Comparison of ENCODE assay signal across 1 cellular context in the genomic region with DNA sequence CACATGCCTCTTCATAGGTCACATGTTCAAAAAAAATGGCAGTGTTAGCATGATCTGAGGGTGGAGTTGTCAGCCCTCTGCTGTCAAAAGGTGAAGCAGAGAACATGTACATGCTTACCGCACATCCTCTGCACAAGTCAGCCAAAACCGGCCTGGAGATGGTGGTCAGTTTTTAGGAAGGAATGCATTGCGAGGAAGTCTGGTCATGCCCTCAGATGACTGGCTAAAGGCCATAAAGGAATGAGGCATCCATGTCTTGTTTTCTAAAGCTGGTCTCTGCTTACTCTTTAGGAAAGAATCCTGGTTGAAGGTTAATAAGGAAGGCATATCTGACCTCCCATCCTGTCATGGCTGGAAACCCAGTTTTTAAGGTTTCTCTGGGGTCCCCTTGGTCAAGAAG.
TF ChIP-seq lines count a peak whose summit lies in the region.

No MANE protein-coding gene starts in this region.

TF ChIP-seq in GM23338, 12 proteins besides CTCF, POLR2A, EP300 and RAD21 (continued from another document):
- no peak for TF ChIP-seq ZNF462 (CRISPR knock-in tag; IDR thresholded peaks at IDR 0.05)
- TF ChIP-seq EZH2 (IDR thresholded peaks at IDR 0.05; ENCODE audit: low read depth, unreplicated experiment): no peak
- no peak for TF ChIP-seq JUNB (IDR thresholded peaks at IDR 0.05; ENCODE audit: unreplicated experiment)
- no peak for TF ChIP-seq ZNF114 (CRISPR knock-in tag; IDR thresholded peaks at IDR 0.05)
- TF ChIP-seq CREB1 (CRISPR knock-in tag; IDR thresholded peaks at IDR 0.05; ENCODE audit: low read depth): no peak
- no peak for TF ChIP-seq EZH2phosphoT487 (IDR thresholded peaks at IDR 0.05; ENCODE audit: unreplicated experiment)
- TF ChIP-seq NANOG (IDR thresholded peaks at IDR 0.05; ENCODE audit: borderline replicate concordance): no peak
- TF ChIP-seq POLR2AphosphoS5 (IDR thresholded peaks at IDR 0.05; ENCODE audit: low read depth): no peak
- TF ChIP-seq, protein P1, sequence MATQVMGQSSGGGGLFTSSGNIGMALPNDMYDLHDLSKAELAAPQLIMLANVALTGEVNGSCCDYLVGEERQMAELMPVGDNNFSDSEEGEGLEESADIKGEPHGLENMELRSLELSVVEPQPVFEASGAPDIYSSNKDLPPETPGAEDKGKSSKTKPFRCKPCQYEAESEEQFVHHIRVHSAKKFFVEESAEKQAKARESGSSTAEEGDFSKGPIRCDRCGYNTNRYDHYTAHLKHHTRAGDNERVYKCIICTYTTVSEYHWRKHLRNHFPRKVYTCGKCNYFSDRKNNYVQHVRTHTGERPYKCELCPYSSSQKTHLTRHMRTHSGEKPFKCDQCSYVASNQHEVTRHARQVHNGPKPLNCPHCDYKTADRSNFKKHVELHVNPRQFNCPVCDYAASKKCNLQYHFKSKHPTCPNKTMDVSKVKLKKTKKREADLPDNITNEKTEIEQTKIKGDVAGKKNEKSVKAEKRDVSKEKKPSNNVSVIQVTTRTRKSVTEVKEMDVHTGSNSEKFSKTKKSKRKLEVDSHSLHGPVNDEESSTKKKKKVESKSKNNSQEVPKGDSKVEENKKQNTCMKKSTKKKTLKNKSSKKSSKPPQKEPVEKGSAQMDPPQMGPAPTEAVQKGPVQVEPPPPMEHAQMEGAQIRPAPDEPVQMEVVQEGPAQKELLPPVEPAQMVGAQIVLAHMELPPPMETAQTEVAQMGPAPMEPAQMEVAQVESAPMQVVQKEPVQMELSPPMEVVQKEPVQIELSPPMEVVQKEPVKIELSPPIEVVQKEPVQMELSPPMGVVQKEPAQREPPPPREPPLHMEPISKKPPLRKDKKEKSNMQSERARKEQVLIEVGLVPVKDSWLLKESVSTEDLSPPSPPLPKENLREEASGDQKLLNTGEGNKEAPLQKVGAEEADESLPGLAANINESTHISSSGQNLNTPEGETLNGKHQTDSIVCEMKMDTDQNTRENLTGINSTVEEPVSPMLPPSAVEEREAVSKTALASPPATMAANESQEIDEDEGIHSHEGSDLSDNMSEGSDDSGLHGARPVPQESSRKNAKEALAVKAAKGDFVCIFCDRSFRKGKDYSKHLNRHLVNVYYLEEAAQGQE (IDR thresholded peaks at IDR 0.05; ENCODE audit: unreplicated experiment): no peak
